ENCODE assay signal across 8 cellular contexts in genomic region chr16:8964462-8964861, GRCh38. TPM values are rescaled to one million over a fixed set of nuclear protein-coding genes. Genes with fewer than 3 reads are reported as not detected.
DNase-seq lines count a peak whose midpoint lies in the region; ATAC-seq and TF ChIP-seq lines count a peak whose summit lies in the region.

No MANE protein-coding gene starts in this region.

- peaks cover 16% of the 10 kb centered on the region for H4K20me1 ChIP-seq in mammary epithelial cell (ENCODE audit: insufficient read depth, low read length)

- in situ Hi-C loops in mammary epithelial cell (cut with MboI; ENCODE audit: low sequenced_read_pairs in 2 of 2), result no loop called here
- in situ Hi-C loops in KBM-7 (cut with MboI; ENCODE audit: low pct_unique_long_range_greater_than_20kb, low sequenced_read_pairs), result no loop called here

- peak overlapping the region; percentile 43 to 80 (median 58) for H3K4me3 ChIP-seq in mammary epithelial cell (replicated peaks in 1 of 3; ENCODE audit: insufficient read depth in 1 of 3, low read depth in 2 of 3, low read length in 3 of 3)
- H3K4me3 ChIP-seq in mucosa of rectum (ENCODE audit: low read length in 2 of 2), result peak overlapping the region; percentile 73 to 76

- no peak for DNase-seq in stimulated activated naive CD8-positive, alpha-beta T cell treated with anti-CD3 and anti-CD28 coated beads, Interleukin-15, Interleukin-2, amounts not matched to agents 100 U/mL and 50 U/mL, for 24 hours
- DNase-seq in mammary epithelial cell (no peak), MV-4-11 (lab: John Stamatoyannopoulos, UW) (no peak), KBM-7 (no peak)

- no peak for ATAC-seq in stimulated activated naive CD8-positive, alpha-beta T cell treated with anti-CD3 and anti-CD28 coated beads, Interleukin-15, Interleukin-2, amounts not matched to agents 100 U/mL and 50 U/mL, for 24 hours
- ATAC-seq in GM21381 (IDR thresholded peaks at IDR 0.05; ENCODE audit: unreplicated experiment) (no peak), HG03139 (IDR thresholded peaks at IDR 0.05; ENCODE audit: unreplicated experiment) (no peak)

- no TSS peak for BruUV-seq in mammary epithelial cell (replicated peaks; lab: Mats Ljungman, UMichigan)

- H3K4me1 ChIP-seq in mammary epithelial cell (ENCODE audit: insufficient read depth, low read length), result peaks cover 15% of the 10 kb centered on the region
- peaks cover 35 to 40% of the 10 kb centered on the region in 2 donors for H3K4me1 ChIP-seq in mucosa of rectum (ENCODE audit: control insufficient read depth in 2 of 2, insufficient read depth in 2 of 2, low read length in 2 of 2)

- H3K9me3 ChIP-seq in mammary epithelial cell (replicated peaks; ENCODE audit: insufficient read depth, low read length) (no peaks in the 10 kb centered on the region), mucosa of rectum (ENCODE audit: control insufficient read depth in 2 of 2, low read length in 2 of 2) (no peaks in the 10 kb centered on the region)

- CTCF ChIA-PET in mammary epithelial cell (lab: Charles Lee; ENCODE audit: low non-redundant PET), result no interaction called here

- H3K9me3 Mint-ChIP-seq in stimulated activated naive CD8-positive, alpha-beta T cell treated with anti-CD3 and anti-CD28 coated beads, Interleukin-15, Interleukin-2, amounts not matched to agents 100 ng/mL and 50 ng/mL, for 24 hours, result no peaks in the 10 kb centered on the region

- H3K36me3 Mint-ChIP-seq in stimulated activated naive CD8-positive, alpha-beta T cell treated with anti-CD3 and anti-CD28 coated beads, Interleukin-15, Interleukin-2, amounts not matched to agents 100 ng/mL and 50 ng/mL, for 24 hours (ENCODE audit: low read depth), result peaks cover 11% of the 10 kb centered on the region

- H3K27me3 ChIP-seq in mammary epithelial cell (ENCODE audit: insufficient read depth, low read length) (no peaks in the 10 kb centered on the region), mucosa of rectum (ENCODE audit: control insufficient read depth in 2 of 2, insufficient read depth in 2 of 2, low read length in 2 of 2) (no peaks in the 10 kb centered on the region)

- peak overlapping the region; percentile 89 for H2AFZ ChIP-seq in mammary epithelial cell (ENCODE audit: low read depth, low read length)

- peak overlapping the region; percentile 55 for H3K27ac Mint-ChIP-seq in stimulated activated naive CD8-positive, alpha-beta T cell treated with anti-CD3 and anti-CD28 coated beads, Interleukin-15, Interleukin-2, amounts not matched to agents 100 ng/mL and 50 ng/mL, for 24 hours

- peak overlapping the region; percentile 75 for H3K4me3 Mint-ChIP-seq in stimulated activated naive CD8-positive, alpha-beta T cell treated with anti-CD3 and anti-CD28 coated beads, Interleukin-15, Interleukin-2, amounts not matched to agents 100 ng/mL and 50 ng/mL, for 24 hours

- no peak overlapping the region for H3K27ac ChIP-seq in mammary epithelial cell (ENCODE audit: insufficient read depth, low read depth, low read length)
- H3K27ac ChIP-seq in mucosa of rectum (ENCODE audit: low read depth in 2 of 2, low read length in 2 of 2), result peak overlapping the region; percentile 79 to 80

- H3K4me2 ChIP-seq in mammary epithelial cell (ENCODE audit: insufficient read depth, low read depth, low read length), result peak overlapping the region; percentile 91

- TF ChIP-seq CTCF in mammary epithelial cell (conservative IDR thresholded peaks at IDR 0.05 in 1 of 2, IDR thresholded peaks at IDR 0.05 in 1 of 2; ENCODE audit: extremely low read depth in 1 of 2, insufficient read depth in 1 of 2, low read depth in 1 of 2, low read length in 2 of 2), result no peak

- intact Hi-C loops in mammary epithelial cell (cut with micrococcal nuclease), result loop anchor here (2.0 to 10.0 kb wide), 2 partner anchors 20 to 130 kb away; partner anchors contain the start of gene HAPSTR1

- no peaks in the 10 kb centered on the region for H3K36me3 ChIP-seq in mammary epithelial cell (ENCODE audit: insufficient read depth, low read length)
- no peaks in the 10 kb centered on the region for H3K36me3 ChIP-seq in mucosa of rectum (ENCODE audit: control insufficient read depth in 2 of 2, insufficient read depth in 2 of 2, low read length in 2 of 2)

- peaks cover 37% of the 10 kb centered on the region for H3K79me2 ChIP-seq in mammary epithelial cell (ENCODE audit: insufficient read depth, low read length)

- dilution Hi-C loops in mammary epithelial cell (cut with HindIII; ENCODE audit: low sequenced_read_pairs), result no loop called here

- H3K4me1 Mint-ChIP-seq in stimulated activated naive CD8-positive, alpha-beta T cell treated with anti-CD3 and anti-CD28 coated beads, Interleukin-15, Interleukin-2, amounts not matched to agents 100 ng/mL and 50 ng/mL, for 24 hours (ENCODE audit: low read depth), result peaks cover 35% of the 10 kb centered on the region

- 53% methylated on average over 6 of the region's 6 CpGs for WGBS in mammary epithelial cell (ENCODE audit: low coverage, missing lambda C conversion rate)

- H3K9ac ChIP-seq in mammary epithelial cell (ENCODE audit: insufficient read depth, low read length) (no peak overlapping the region), mucosa of rectum (ENCODE audit: low read depth in 1 of 2, low read length in 2 of 2) (peak overlapping the region; percentile 78 to 88)

- H3K27me3 Mint-ChIP-seq in stimulated activated naive CD8-positive, alpha-beta T cell treated with anti-CD3 and anti-CD28 coated beads, Interleukin-15, Interleukin-2, amounts not matched to agents 100 ng/mL and 50 ng/mL, for 24 hours, result peaks cover 5% of the 10 kb centered on the region

RNA-seq across cellular contexts. Expression of gene USP7, which starts 0.8 kb away (rescaled TPM):
- total RNA-seq in mammary epithelial cell, result 100 to 1,000 TPM in 1 of 2 donors, 10 to 100 TPM in 1; 52.7 to 113 TPM
- 14.8 TPM for polyA plus RNA-seq in mammary epithelial cell
- 431 TPM for polyA minus RNA-seq in mammary epithelial cell
